In genomic region chrX:12955882-12956703, GRCh38 we compare ENCODE assay signal across 8 cellular contexts. TPM values are rescaled to one million over a fixed set of nuclear protein-coding genes. Genes with fewer than 3 reads are reported as not detected.
DNase-seq lines count a peak whose midpoint lies in the region; ATAC-seq and TF ChIP-seq lines count a peak whose summit lies in the region.

No MANE protein-coding gene starts in this region.

- H3K27ac ChIP-seq in KOPT-K1 (ENCODE audit: low read depth, low read length, poor library complexity, severe bottlenecking) (peak overlapping the region; percentile 100), muscle layer of duodenum (ENCODE audit: low read length) (peak overlapping the region; percentile 63), uterus (peak overlapping the region; percentile 54 to 58)

- H3K9me3 ChIP-seq in Caco-2 (no peaks in the 10 kb centered on the region), KOPT-K1 (ENCODE audit: insufficient read depth, low read length, poor library complexity, severe bottlenecking) (no peaks in the 10 kb centered on the region), muscle layer of duodenum (ENCODE audit: control insufficient read depth in 1 of 2, low read length in 2 of 2) (no peaks in the 10 kb centered on the region), uterus (no peaks in the 10 kb centered on the region)

- no peaks in the 10 kb centered on the region for H3K27me3 Mint-ChIP-seq in Caco-2 (ENCODE audit: insufficient read depth, unreplicated experiment)
- H3K27me3 Mint-ChIP-seq in dendritic cell treated with granulocyte-macrophage colony-stimulating factor and Interleukin-4, amounts not matched to agents 40 ng/mL and 50 ng/mL, for 4 days = no peaks in the 10 kb centered on the region

- BruUV-seq in Caco-2 (replicated peaks; lab: Mats Ljungman, UMichigan) = no TSS peak

- CTCF ChIA-PET in Caco-2 (lab: Charles Lee) = no interaction called here

- H3K27me3 ChIP-seq in Caco-2 (replicated peaks; ENCODE audit: control insufficient read depth, insufficient read depth, low read length) (no peaks in the 10 kb centered on the region), muscle layer of duodenum (ENCODE audit: low read depth, low read length) (no peaks in the 10 kb centered on the region), uterus (no peaks in the 10 kb centered on the region)

- no peak overlapping the region for H3K4me3 Mint-ChIP-seq in Caco-2 (ENCODE audit: unreplicated experiment)
- peak overlapping the region; percentile 70 for H3K4me3 Mint-ChIP-seq in dendritic cell treated with granulocyte-macrophage colony-stimulating factor and Interleukin-4, amounts not matched to agents 40 ng/mL and 50 ng/mL, for 4 days

- no peak for TF ChIP-seq POLR2A in uterus (IDR thresholded peaks at IDR 0.05)

- H3K36me3 Mint-ChIP-seq in Caco-2 (ENCODE audit: insufficient read depth, unreplicated experiment) = no peaks in the 10 kb centered on the region
- H3K36me3 Mint-ChIP-seq in dendritic cell treated with granulocyte-macrophage colony-stimulating factor and Interleukin-4, amounts not matched to agents 40 ng/mL and 50 ng/mL, for 4 days (ENCODE audit: low read depth) = no peaks in the 10 kb centered on the region

- no peaks in the 10 kb centered on the region for H3K4me1 Mint-ChIP-seq in Caco-2 (ENCODE audit: low read depth, unreplicated experiment)
- H3K4me1 Mint-ChIP-seq in dendritic cell treated with granulocyte-macrophage colony-stimulating factor and Interleukin-4, amounts not matched to agents 40 ng/mL and 50 ng/mL, for 4 days (ENCODE audit: low read depth) = peaks cover 42% of the 10 kb centered on the region

- ATAC-seq in GM21576 (IDR thresholded peaks at IDR 0.05; ENCODE audit: unreplicated experiment) = peak; percentile 36

- H3K4me3 ChIP-seq in Caco-2 (ENCODE audit: low read depth, low read length) (no peak overlapping the region), muscle layer of duodenum (ENCODE audit: low read depth in 1 of 2, low read length in 2 of 2) (peak overlapping the region; percentile 11 to 16), uterus (no peak overlapping the region)

- peak in 1 of 2 experiments; percentile 41 for DNase-seq in Caco-2
- peak; percentile 3 to 16 (median 5) for DNase-seq in activated CD4-positive, CD25-positive, alpha-beta regulatory T cell (lab: John Stamatoyannopoulos, UW)
- DNase-seq in uterus = peak; percentile 56
- no peak for DNase-seq in DMS114 treated with DMSO at 0.1 percent for 48 hours (lab: John Stamatoyannopoulos, UW; ENCODE audit: unreplicated experiment)

- intact Hi-C loops in Caco-2 (cut with micrococcal nuclease; ENCODE audit: unreplicated experiment) (no loop called here), uterus (cut with DNase I; ENCODE audit: low total_unique reads) (loop anchor here (10.0 kb wide), 1 partner anchor 539 kb away; no protein-coding TSS in a partner anchor)
- intact Hi-C loops in dendritic cell treated with granulocyte-macrophage colony-stimulating factor and Interleukin-4, amounts not matched to agents 40 ng/mL and 50 ng/mL, for 4 days (cut with micrococcal nuclease) = loop anchor here (2.0 kb wide), 1 partner anchor 19 kb away; the partner anchor contains the start of gene TMSB4X

- POLR2A ChIA-PET in Caco-2 (lab: Charles Lee) = no interaction called here

- no peaks in the 10 kb centered on the region for H3K9me3 Mint-ChIP-seq in Caco-2 (ENCODE audit: unreplicated experiment)
- no peaks in the 10 kb centered on the region for H3K9me3 Mint-ChIP-seq in dendritic cell treated with granulocyte-macrophage colony-stimulating factor and Interleukin-4, amounts not matched to agents 40 ng/mL and 50 ng/mL, for 4 days

- H3K36me3 ChIP-seq in Caco-2 (ENCODE audit: control insufficient read depth, insufficient read depth, low read length) (no peaks in the 10 kb centered on the region), KOPT-K1 (ENCODE audit: insufficient read depth, low read length) (no peaks in the 10 kb centered on the region), muscle layer of duodenum (ENCODE audit: control insufficient read depth in 1 of 2, insufficient read depth in 2 of 2, low read length in 2 of 2) (no peaks in the 10 kb centered on the region), uterus (no peaks in the 10 kb centered on the region)

- H3K27ac Mint-ChIP-seq in Caco-2 (ENCODE audit: unreplicated experiment) = peak overlapping the region; percentile 53
- H3K27ac Mint-ChIP-seq in dendritic cell treated with granulocyte-macrophage colony-stimulating factor and Interleukin-4, amounts not matched to agents 40 ng/mL and 50 ng/mL, for 4 days = peak overlapping the region; percentile 89

- TF ChIP-seq CTCF in Caco-2 (IDR thresholded peaks at IDR 0.05; ENCODE audit: insufficient read depth in 1 of 2, low read depth in 1 of 2, low read length in 1 of 2, severe bottlenecking in 1 of 2, unreplicated experiment in 1 of 2) (no peak), uterus (IDR thresholded peaks at IDR 0.05) (no peak)

- H3K4me1 ChIP-seq in Caco-2 (0 out of 2 replicates have a peak, but pooled peaks cover 6% of the 10 kb centered on the region), muscle layer of duodenum (ENCODE audit: control insufficient read depth in 1 of 2, insufficient read depth in 2 of 2, low read length in 2 of 2) (no peaks in the 10 kb centered on the region), uterus (no peaks in the 10 kb centered on the region)

RNA-seq across cellular contexts. Expression of gene TMSB4X, which starts 18.8 kb away (rescaled TPM):
- total RNA-seq in Caco-2 (2022) (1,007 and 1,095 TPM in 2 replicates), uterus (1,000 to 10,000 TPM; 2,867 to 6,849 (median 3,091) TPM)

RNA-seq across cellular contexts. Expression of gene TLR8, which starts 49.7 kb away (rescaled TPM):
- total RNA-seq in Caco-2 (2022) (not detected in 2 replicates), uterus (under 1 TPM in 3 of 4 donors, not detected in 1; 0.29 to 0.55 (median 0.55) TPM)

Comparison
In these comparisons a context has a peak if more than half of its experiments do, and no peak if none do; other contexts are left out.
1. H3K4me3 ChIP-seq: peak in muscle layer of duodenum (2 of 2); none in Caco-2 (single experiment) and uterus (0 of 2).
2. Peak in every context shown above with its lines, with median percentiles within 50 percentile points of each other: H3K27ac ChIP-seq.